Comparison of ENCODE assay signal across 8 cellular contexts in the genomic region with DNA sequence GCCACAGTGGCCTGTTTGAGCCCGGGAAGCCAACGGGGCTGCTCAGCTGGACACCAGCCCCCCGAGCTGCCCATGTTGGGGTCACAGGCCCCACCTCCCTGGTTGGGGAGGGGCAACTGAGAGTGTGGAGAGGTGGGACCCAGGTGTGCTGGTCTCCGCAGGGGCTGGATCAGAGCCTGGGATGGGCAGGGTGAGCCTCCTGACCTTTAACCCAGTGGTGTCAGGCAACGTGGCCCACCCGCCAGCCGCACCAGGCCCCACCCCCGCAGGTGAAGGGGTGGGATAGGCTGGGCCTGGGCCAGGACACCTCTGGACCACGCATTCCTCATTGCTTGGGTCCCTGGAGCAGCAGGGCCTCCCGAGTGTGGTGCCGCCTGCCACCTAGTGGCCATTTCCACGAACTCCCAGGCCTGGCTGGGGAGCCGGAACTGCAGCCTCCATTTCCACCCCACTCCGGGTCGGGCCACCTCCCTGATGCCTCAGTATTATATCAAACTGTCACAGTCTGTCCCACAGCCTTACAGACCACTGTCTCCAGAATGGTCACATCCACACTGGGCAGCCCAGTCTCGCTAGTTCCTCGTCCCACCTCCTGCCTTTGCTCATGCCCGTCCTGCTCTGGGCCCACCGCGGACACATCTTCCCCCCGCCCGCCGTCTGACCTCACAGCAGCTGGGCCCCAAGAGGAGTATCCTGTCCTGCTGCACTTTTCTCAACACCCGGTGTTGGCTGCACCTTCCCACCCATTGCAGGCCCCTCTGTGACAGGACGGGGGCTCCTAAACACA. TPM values are rescaled to one million over a fixed set of nuclear protein-coding genes. Genes with fewer than 3 reads are reported as not detected.
DNase-seq lines count a peak whose midpoint lies in the region; ATAC-seq and TF ChIP-seq lines count a peak whose summit lies in the region.

No MANE protein-coding gene starts in this region.

- peaks cover 6% of the 10 kb centered on the region for H3K4me1 Mint-ChIP-seq in brain

- H3K9me3 Mint-ChIP-seq in brain, result no peaks in the 10 kb centered on the region

- peaks cover 24% of the 10 kb centered on the region for H3K36me3 Mint-ChIP-seq in brain

- ATAC-seq in GM19324 (IDR thresholded peaks at IDR 0.05; ENCODE audit: low FRiP score, unreplicated experiment) (peak; percentile 44), HG03039 (IDR thresholded peaks at IDR 0.05; ENCODE audit: unreplicated experiment) (no peak)

- no peaks in the 10 kb centered on the region for H3K27me3 Mint-ChIP-seq in brain

- DNase-seq in AG10803 (ENCODE audit: low read depth) (peak; percentile 53), NCI-H146 (lab: John Stamatoyannopoulos, UW) (peak; percentile 65), iPS-NIHi7 (ENCODE audit: extremely low spot score) (peak; percentile 93)
- peak; percentile 57 to 72 for DNase-seq in stimulated activated CD4-positive, alpha-beta T cell treated with anti-CD3 and anti-CD28 coated beads, Interleukin-12 subunit alpha, Interleukin-12 subunit beta, amount 100 ng/mL, for 24 hours (ENCODE audit: low read depth in 2 of 2)

- no peak overlapping the region for H3K4me3 ChIP-seq in AG10803 (ENCODE audit: low read length)

- peak; percentile 76 for TF ChIP-seq CTCF in AG10803 (conservative IDR thresholded peaks at IDR 0.05; ENCODE audit: low read length)
- TF ChIP-seq CTCF in VCaP (conservative IDR thresholded peaks at IDR 0.05), result peak; percentile 97
- TF ChIP-seq CTCF in brain (conservative IDR thresholded peaks at IDR 0.05), result peak; percentile 94 to 95

- H3K27ac Mint-ChIP-seq in brain, result peak overlapping the region in 1 of 5 experiments; percentile 39

- H3K27ac ChIP-seq in VCaP, result no peak overlapping the region; the same call in 1 of the 2 replicates

- no peak overlapping the region for H3K4me3 Mint-ChIP-seq in brain

RNA-seq across cellular contexts. Expression of gene PPP6R3, which starts 13.3 kb away (rescaled TPM):
- 18.3 TPM for polyA plus RNA-seq in brain (ENCODE audit: insufficient read depth, low read depth, low replicate concordance)
